26 cellular contexts compared by ENCODE assay signal in genomic region chr3:53724566-53724965, GRCh38.
"Had no signal": no experiment of that assay in that cellular context is flagged by ENCODE, and none has a peak within 500 bp of the region (broad histone marks: within the 10 kb centered on the region; RNA-seq: fewer than 3 reads in every experiment).

No MANE protein-coding gene starts in this region.

- DNase-seq: activated CD4-positive, alpha-beta T cell treated with anti-CD3 and anti-CD28 coated beads for 36 hours; activated CD4-positive, alpha-beta T cell treated with anti-CD3 and anti-CD28 coated beads, Interleukin-2, amount 50 U/mL, for 1 hour; activated CD4-positive, CD25-positive, alpha-beta regulatory T cell; activated CD8-positive, alpha-beta T cell treated with anti-CD3 and anti-CD28 coated beads, Interleukin-2, amount 10 ng/mL, durations not matched to agents 7 days and 5 days; activated gamma-delta T cell treated with Interleukin-2 at 50 U/mL for 16 hours; activated naive CD4-positive, alpha-beta T cell treated with anti-CD3 and anti-CD28 coated beads, Interleukin-2, amount 10 ng/mL, durations not matched to agents 7 days and 5 days; activated naive CD8-positive, alpha-beta T cell treated with anti-CD3 and anti-CD28 coated beads for 36 hours; activated T-cell treated with anti-CD3 and anti-CD28 coated beads, Interleukin-2, amount 50 U/mL, for 4 hours; anterior cingulate cortex; caudate nucleus; Karpas-422; NCI-H1048; NCI-H146; NCI-H187 treated with DMSO at 0.1 percent for 48 hours; NCI-H2081 treated with DMSO at 0.1 percent for 48 hours; NCI-H2227 treated with DMSO at 0.1 percent for 48 hours; NCI-H446 treated with DMSO at 0.1 percent for 48 hours; OCI-M1; RPMI8226; T-cell had no signal

- H3K4me1 ChIP-seq: breast epithelium had no signal

- H3K36me3 Mint-ChIP-seq: activated naive CD4-positive, alpha-beta T cell treated with anti-CD3 and anti-CD28 coated beads, Interleukin-2, amount 10 ng/mL, durations not matched to agents 7 days and 5 days; activated naive CD8-positive, alpha-beta T cell treated with anti-CD3 and anti-CD28 coated beads for 36 hours; T-cell had no signal

- H3K27ac ChIP-seq: breast epithelium, SK-N-MC, VCaP had no signal

- H3K9me3 ChIP-seq: breast epithelium had no signal

- H3K4me3 Mint-ChIP-seq: activated CD4-positive, alpha-beta T cell treated with anti-CD3 and anti-CD28 coated beads for 36 hours; activated CD8-positive, alpha-beta T cell treated with anti-CD3 and anti-CD28 coated beads, Interleukin-2, amount 10 ng/mL, durations not matched to agents 7 days and 5 days; activated naive CD4-positive, alpha-beta T cell treated with anti-CD3 and anti-CD28 coated beads, Interleukin-2, amount 10 ng/mL, durations not matched to agents 7 days and 5 days; activated naive CD8-positive, alpha-beta T cell treated with anti-CD3 and anti-CD28 coated beads for 36 hours; activated T-cell treated with anti-CD3 and anti-CD28 coated beads, Interleukin-2, amount 50 U/mL, for 4 hours; T-cell had no signal

- H3K9me3 Mint-ChIP-seq: activated naive CD4-positive, alpha-beta T cell treated with anti-CD3 and anti-CD28 coated beads, Interleukin-2, amount 10 ng/mL, durations not matched to agents 7 days and 5 days; activated naive CD8-positive, alpha-beta T cell treated with anti-CD3 and anti-CD28 coated beads for 36 hours; activated T-cell treated with anti-CD3 and anti-CD28 coated beads, Interleukin-2, amount 50 U/mL, for 4 hours; T-cell had no signal

- ATAC-seq: activated CD4-positive, alpha-beta T cell treated with anti-CD3 and anti-CD28 coated beads for 36 hours; activated CD8-positive, alpha-beta T cell treated with anti-CD3 and anti-CD28 coated beads, Interleukin-2, amount 10 ng/mL, durations not matched to agents 7 days and 5 days; activated T-cell treated with anti-CD3 and anti-CD28 coated beads, Interleukin-2, amount 50 U/mL, for 4 hours; K562; Panc1; Right ventricle myocardium inferior; T-cell had no signal

- H3K27ac Mint-ChIP-seq: activated CD4-positive, alpha-beta T cell treated with anti-CD3 and anti-CD28 coated beads for 36 hours; activated CD8-positive, alpha-beta T cell treated with anti-CD3 and anti-CD28 coated beads, Interleukin-2, amount 10 ng/mL, durations not matched to agents 7 days and 5 days; activated naive CD4-positive, alpha-beta T cell treated with anti-CD3 and anti-CD28 coated beads, Interleukin-2, amount 10 ng/mL, durations not matched to agents 7 days and 5 days; activated naive CD8-positive, alpha-beta T cell treated with anti-CD3 and anti-CD28 coated beads for 36 hours; T-cell had no signal

- H3K4me1 Mint-ChIP-seq: activated CD4-positive, alpha-beta T cell treated with anti-CD3 and anti-CD28 coated beads for 36 hours; activated naive CD4-positive, alpha-beta T cell treated with anti-CD3 and anti-CD28 coated beads, Interleukin-2, amount 10 ng/mL, durations not matched to agents 7 days and 5 days; activated naive CD8-positive, alpha-beta T cell treated with anti-CD3 and anti-CD28 coated beads for 36 hours; T-cell had no signal

- H3K27me3 ChIP-seq: breast epithelium had no signal

- H3K4me3 ChIP-seq: breast epithelium, K562, SK-N-MC had no signal
